ENCODE assay signal across 8 cellular contexts in genomic region chr2:11132036-11132671, GRCh38. TPM values are rescaled to one million over a fixed set of nuclear protein-coding genes. Genes with fewer than 3 reads are reported as not detected.
A peak's percentile ranks its signal among the peaks of the same experiment; 100 is the strongest.
DNase-seq lines count a peak whose midpoint lies in the region; ATAC-seq, FAIRE-seq and TF ChIP-seq lines count a peak whose summit lies in the region.

No MANE protein-coding gene starts in this region.

- TF ChIP-seq CTCF in heart left ventricle (IDR thresholded peaks at IDR 0.05) (no peak), right atrium auricular region (IDR thresholded peaks at IDR 0.05) (no peak), mesothelial cell of epicardium (IDR thresholded peaks at IDR 0.05; ENCODE audit: unreplicated experiment) (no peak), type B pancreatic cell (conservative IDR thresholded peaks at IDR 0.05) (no peak), D721Med (IDR thresholded peaks at IDR 0.05; ENCODE audit: insufficient read depth, missing control alignments) (no peak), gastroesophageal sphincter (IDR thresholded peaks at IDR 0.05) (no peak)

- H3K36me3 ChIP-seq in heart left ventricle = no peaks in the 10 kb centered on the region
- H3K36me3 ChIP-seq in right atrium auricular region = no peaks in the 10 kb centered on the region
- no peaks in the 10 kb centered on the region for H3K36me3 ChIP-seq in gastroesophageal sphincter

- H3K36me3 Mint-ChIP-seq in activated naive CD8-positive, alpha-beta T cell = no peaks in the 10 kb centered on the region
- H3K36me3 Mint-ChIP-seq in mesothelial cell of epicardium (no peaks in the 10 kb centered on the region), type B pancreatic cell (no peaks in the 10 kb centered on the region)

- no peaks in the 10 kb centered on the region for H3K27me3 ChIP-seq in heart left ventricle
- H3K27me3 ChIP-seq in right atrium auricular region = no peaks in the 10 kb centered on the region
- no peaks in the 10 kb centered on the region for H3K27me3 ChIP-seq in gastroesophageal sphincter

- FAIRE-seq in D721Med (lab: Jason Lieb, UNC) = no peak

- H3K27ac ChIP-seq in heart left ventricle (no peak overlapping the region), right atrium auricular region (no peak overlapping the region), gastroesophageal sphincter (no peak overlapping the region)

- intact Hi-C loops in heart left ventricle (cut with DNase I) = loop anchor here (2.0 to 10.0 kb wide), 12 partner anchors 23 to 455 kb away; partner anchors contain the start of gene SLC66A3 (in 1 of the 10)

- TF ChIP-seq POLR2A in heart left ventricle (IDR thresholded peaks at IDR 0.05) (no peak), gastroesophageal sphincter (IDR thresholded peaks at IDR 0.05) (no peak)

- H3K9me3 Mint-ChIP-seq in activated naive CD8-positive, alpha-beta T cell (ENCODE audit: low read depth) = no peaks in the 10 kb centered on the region
- no peaks in the 10 kb centered on the region for H3K9me3 Mint-ChIP-seq in mesothelial cell of epicardium
- H3K9me3 Mint-ChIP-seq in type B pancreatic cell = no peaks in the 10 kb centered on the region

- H3K4me1 ChIP-seq in heart left ventricle = peaks cover 0 to 37% (median 20%) of the 10 kb centered on the region in 12 donors
- peaks cover 0 to 27% of the 10 kb centered on the region in 2 donors for H3K4me1 ChIP-seq in right atrium auricular region
- peaks cover 4 to 35% (median 14%) of the 10 kb centered on the region in 3 donors for H3K4me1 ChIP-seq in gastroesophageal sphincter

- DNase-seq in heart left ventricle = no peak
- DNase-seq in right atrium auricular region (ENCODE audit: low spot score) = no peak
- DNase-seq in mesothelial cell of epicardium (ENCODE audit: low spot score in 2 of 2, unreplicated experiment in 2 of 2) = no peak
- DNase-seq in type B pancreatic cell (ENCODE audit: extremely low spot score, unreplicated experiment) = no peak
- DNase-seq in D721Med (ENCODE audit: insufficient read length, low spot score) = no peak

- TF ChIP-seq EP300 in gastroesophageal sphincter (IDR thresholded peaks at IDR 0.05) = no peak

- H3K9me3 ChIP-seq in heart left ventricle (no peaks in the 10 kb centered on the region), right atrium auricular region (no peaks in the 10 kb centered on the region), gastroesophageal sphincter (no peaks in the 10 kb centered on the region)

- 69 to 81% (median 75%) methylated on average over 19 of the region's 19 CpGs for WGBS in heart left ventricle, 4 donors
- 68 to 79% methylated on average over 7 to 10 of the region's 19 CpGs for WGBS in gastroesophageal sphincter (ENCODE audit: low coverage in 1 of 2), 2 donors

- H3K4me3 ChIP-seq in heart left ventricle (peak overlapping the region in 7 of 12 donors; percentile 53 to 63 (median 56)), right atrium auricular region (peak overlapping the region in 1 of 2 donors; percentile 56), gastroesophageal sphincter (peak overlapping the region in 1 of 2 donors; percentile 58)

- H3K4me1 Mint-ChIP-seq in activated naive CD8-positive, alpha-beta T cell (ENCODE audit: low read depth) = peaks cover 24% of the 10 kb centered on the region
- peaks cover 15% of the 10 kb centered on the region for H3K4me1 Mint-ChIP-seq in mesothelial cell of epicardium
- peaks cover 15% of the 10 kb centered on the region for H3K4me1 Mint-ChIP-seq in type B pancreatic cell (ENCODE audit: unreplicated experiment)

- H3K27ac Mint-ChIP-seq in activated naive CD8-positive, alpha-beta T cell = peak overlapping the region; percentile 66
- H3K27ac Mint-ChIP-seq in mesothelial cell of epicardium (peak overlapping the region; percentile 21), type B pancreatic cell (peak overlapping the region; percentile 90)

- H3K27me3 Mint-ChIP-seq in activated naive CD8-positive, alpha-beta T cell = peaks cover 7% of the 10 kb centered on the region
- H3K27me3 Mint-ChIP-seq in mesothelial cell of epicardium (ENCODE audit: low read depth) (peaks cover 11% of the 10 kb centered on the region), type B pancreatic cell (peaks cover 13% of the 10 kb centered on the region)

- peak overlapping the region; percentile 88 for H3K4me3 Mint-ChIP-seq in activated naive CD8-positive, alpha-beta T cell
- H3K4me3 Mint-ChIP-seq in mesothelial cell of epicardium (peak overlapping the region; percentile 81), type B pancreatic cell (peak overlapping the region; percentile 91)

- ATAC-seq in heart left ventricle (no peak), HG03097 (IDR thresholded peaks at IDR 0.05; ENCODE audit: low FRiP score, unreplicated experiment) (no peak), gastroesophageal sphincter (no peak)

RNA-seq across cellular contexts. Expression of gene SLC66A3, which starts 23.1 kb away (rescaled TPM):
- 10 to 100 TPM in 4 of 9 donors, 1 to 10 TPM in 5; 4.7 to 19.5 (median 9.7) TPM for total RNA-seq in heart left ventricle
- polyA plus RNA-seq in heart left ventricle = 1 to 10 TPM; 5.5 to 8.0 TPM
- total RNA-seq in right atrium auricular region = 10 to 100 TPM; 18.7 to 19.2 TPM
- 6.0 to 7.3 TPM (median 6.3 TPM) in 3 replicates for total RNA-seq in mesothelial cell of epicardium
- 6.3 and 6.5 TPM in 2 replicates for total RNA-seq in type B pancreatic cell (ENCODE audit: low replicate concordance)
- 10 to 100 TPM; 28.1 to 49.8 (median 41.5) TPM for total RNA-seq in gastroesophageal sphincter

Comparison
In these comparisons a context has a peak if more than half of its experiments do, and no peak if none do; other contexts are left out.
1. H3K27ac Mint-ChIP-seq: peak in every context shown above with its lines; median percentile 90 in type B pancreatic cell; 66 in activated naive CD8-positive, alpha-beta T cell; 21 in mesothelial cell of epicardium.